Comparison of ENCODE assay signal across 1 cellular context in genomic region chr16:67968440-67969285, GRCh38.
TF ChIP-seq lines count a peak whose summit lies in the region.

SLC12A4 (minus strand) TSS chr16:67968637; CDS start chr16:67968553, 84 bp downstream.

TF ChIP-seq in K562, 482 proteins besides CTCF, POLR2A, EP300 and RAD21 (continued from another document and continues in another):
- TF ChIP-seq ZNF583 (CRISPR knock-in tag; IDR thresholded peaks at IDR 0.05) (no peak), KDM5B (IDR thresholded peaks at IDR 0.05; ENCODE audit: insufficient replicate concordance, low read depth, low read length) (peak; percentile 75), JUN (IDR thresholded peaks at IDR 0.05; ENCODE audit: borderline replicate concordance, low read depth, low read length) (peak; percentile 67; the same call in 1 of the 2 replicates), JUN (CRISPR knock-in tag; IDR thresholded peaks at IDR 0.05; ENCODE audit: borderline replicate concordance) (no peak), MGA (IDR thresholded peaks at IDR 0.05) (no peak), RUNX1 (IDR thresholded peaks at IDR 0.05; ENCODE audit: low read depth) (no peak), SMAD4 (CRISPR knock-in tag; conservative IDR thresholded peaks at IDR 0.05) (peak; percentile 70; the same call in 1 of the 2 replicates), ZNF408 (CRISPR knock-in tag; IDR thresholded peaks at IDR 0.05; ENCODE audit: low read depth) (no peak), KLF6 (CRISPR knock-in tag; IDR thresholded peaks at IDR 0.05; ENCODE audit: borderline replicate concordance) (no peak), ZNF507 (tag; conservative IDR thresholded peaks at IDR 0.05) (no peak), USF2 (CRISPR knock-in tag; IDR thresholded peaks at IDR 0.05) (no peak), HINFP (tag; conservative IDR thresholded peaks at IDR 0.05; ENCODE audit: low read depth) (no peak), ARID1B (IDR thresholded peaks at IDR 0.05) (peak; percentile 28; the same call in 1 of the 2 replicates), FOS (IDR thresholded peaks at IDR 0.05; ENCODE audit: extremely low read depth, insufficient read length) (no peak), ZNF589 (CRISPR knock-in tag; IDR thresholded peaks at IDR 0.05; ENCODE audit: low read depth) (0 out of 2 replicates have a peak, but pooled peaks have one; percentile 43), CBX1 (IDR thresholded peaks at IDR 0.05; ENCODE audit: low read depth) (peak; percentile 98), SIX5 (IDR thresholded peaks at IDR 0.05; ENCODE audit: borderline replicate concordance in 1 of 2, insufficient read depth in 1 of 2, low read depth in 1 of 2, low read length in 2 of 2) (no peak), SRSF9 (IDR thresholded peaks at IDR 0.05; ENCODE audit: borderline replicate concordance, low read depth, low read length) (no peak), ZNF79 (CRISPR knock-in tag; IDR thresholded peaks at IDR 0.05; ENCODE audit: low read depth) (no peak), ZBTB26 (CRISPR knock-in tag; IDR thresholded peaks at IDR 0.05) (no peak), TAF1 (IDR thresholded peaks at IDR 0.05; ENCODE audit: control insufficient read depth, extremely low read depth, insufficient read depth, low read length, severe bottlenecking) (peak; percentile 55), YBX1 (IDR thresholded peaks at IDR 0.05) (no peak), ZNF707 (CRISPR knock-in tag; conservative IDR thresholded peaks at IDR 0.05) (no peak), TGIF2 (CRISPR knock-in tag; IDR thresholded peaks at IDR 0.05) (no peak), VEZF1 (CRISPR knock-in tag; IDR thresholded peaks at IDR 0.05) (peak; percentile 97), SMAD1 (IDR thresholded peaks at IDR 0.05; ENCODE audit: low read depth, low read length, partially characterized antibody) (no peak), ZNF121 (CRISPR knock-in tag; conservative IDR thresholded peaks at IDR 0.05) (0 out of 2 replicates have a peak, but pooled peaks have one; percentile 5), SPI1 (IDR thresholded peaks at IDR 0.05; ENCODE audit: borderline replicate concordance, low read depth, low read length) (peak; percentile 72), ZNF655 (CRISPR knock-in tag; IDR thresholded peaks at IDR 0.05) (no peak), MED1 (CRISPR knock-in tag; IDR thresholded peaks at IDR 0.05; ENCODE audit: borderline replicate concordance) (0 out of 2 replicates have a peak, but pooled peaks have one; percentile 4), TCF3 (CRISPR knock-in tag; IDR thresholded peaks at IDR 0.05) (no peak), ZNF263 (CRISPR knock-in tag; IDR thresholded peaks at IDR 0.05; ENCODE audit: borderline replicate concordance) (peak; percentile 97), SP1 (CRISPR knock-in tag; IDR thresholded peaks at IDR 0.05) (peak; percentile 92), DPF2 (IDR thresholded peaks at IDR 0.05) (no peak; the same call in 1 of the 2 replicates)
- TF ChIP-seq, protein P1, sequence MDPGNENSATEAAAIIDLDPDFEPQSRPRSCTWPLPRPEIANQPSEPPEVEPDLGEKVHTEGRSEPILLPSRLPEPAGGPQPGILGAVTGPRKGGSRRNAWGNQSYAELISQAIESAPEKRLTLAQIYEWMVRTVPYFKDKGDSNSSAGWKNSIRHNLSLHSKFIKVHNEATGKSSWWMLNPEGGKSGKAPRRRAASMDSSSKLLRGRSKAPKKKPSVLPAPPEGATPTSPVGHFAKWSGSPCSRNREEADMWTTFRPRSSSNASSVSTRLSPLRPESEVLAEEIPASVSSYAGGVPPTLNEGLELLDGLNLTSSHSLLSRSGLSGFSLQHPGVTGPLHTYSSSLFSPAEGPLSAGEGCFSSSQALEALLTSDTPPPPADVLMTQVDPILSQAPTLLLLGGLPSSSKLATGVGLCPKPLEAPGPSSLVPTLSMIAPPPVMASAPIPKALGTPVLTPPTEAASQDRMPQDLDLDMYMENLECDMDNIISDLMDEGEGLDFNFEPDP (CRISPR knock-in tag; IDR thresholded peaks at IDR 0.05): no peak
